ENCODE assay signal across 22 cellular contexts in genomic region chr9:87510251-87510683, GRCh38.
"Had no signal": no experiment of that assay in that cellular context is flagged by ENCODE, and none has a peak within 500 bp of the region (broad histone marks: within the 10 kb centered on the region; RNA-seq: fewer than 3 reads in every experiment).

No MANE protein-coding gene starts in this region.

- ATAC-seq: activated CD4-positive, alpha-beta T cell treated with anti-CD3 and anti-CD28 coated beads for 36 hours; left ventricle myocardium superior; naive thymus-derived CD4-positive, alpha-beta T cell had no signal

- H3K9me3 Mint-ChIP-seq: activated naive CD8-positive, alpha-beta T cell treated with anti-CD3 and anti-CD28 coated beads for 36 hours; neural crest cell had no signal

- H3K9me3 ChIP-seq: thoracic aorta, upper lobe of left lung had no signal

- H3K27me3 Mint-ChIP-seq: activated naive CD8-positive, alpha-beta T cell treated with anti-CD3 and anti-CD28 coated beads for 36 hours had no signal

- H3K4me1 Mint-ChIP-seq: activated naive CD8-positive, alpha-beta T cell treated with anti-CD3 and anti-CD28 coated beads for 36 hours had no signal

- H3K27ac Mint-ChIP-seq: activated CD4-positive, alpha-beta T cell treated with anti-CD3 and anti-CD28 coated beads for 36 hours; activated naive CD8-positive, alpha-beta T cell treated with anti-CD3 and anti-CD28 coated beads for 36 hours; naive thymus-derived CD4-positive, alpha-beta T cell had no signal

- FAIRE-seq: endometrium, frontal cortex, TTC549 had no signal

- H3K4me3 Mint-ChIP-seq: activated CD4-positive, alpha-beta T cell treated with anti-CD3 and anti-CD28 coated beads for 36 hours; activated naive CD8-positive, alpha-beta T cell treated with anti-CD3 and anti-CD28 coated beads for 36 hours; naive thymus-derived CD4-positive, alpha-beta T cell; neural crest cell had no signal

- H3K27me3 ChIP-seq: upper lobe of left lung had no signal

- H3K36me3 Mint-ChIP-seq: activated naive CD8-positive, alpha-beta T cell treated with anti-CD3 and anti-CD28 coated beads for 36 hours had no signal

- H3K4me3 ChIP-seq: coronary artery, thoracic aorta, upper lobe of left lung had no signal

- DNase-seq: activated CD4-positive, alpha-beta T cell treated with anti-CD3 and anti-CD28 coated beads for 36 hours; activated CD4-positive, alpha-beta T cell treated with anti-CD3 and anti-CD28 coated beads, Interleukin-2, amount 50 U/mL, for 48 hours; activated CD8-positive, alpha-beta memory T cell treated with anti-CD3 and anti-CD28 coated beads, Interleukin-2, amount 50 U/mL, for 48 hours; activated naive CD4-positive, alpha-beta T cell treated with Interleukin-2 at 50 U/mL for 16 hours; activated naive CD8-positive, alpha-beta T cell treated with anti-CD3 and anti-CD28 coated beads for 36 hours; activated T-cell treated with anti-CD3 and anti-CD28 coated beads, Interleukin-2, amount 50 U/mL, for 48 hours; cerebellar nuclear complex; glutamatergic neuron; left ventricle myocardium superior; naive thymus-derived CD4-positive, alpha-beta T cell; occipital lobe; stimulated activated CD4-positive, alpha-beta T cell treated with anti-CD3 and anti-CD28 coated beads, Interleukin-2, amount 100 ng/mL, for 48 hours; stimulated activated CD8-positive, alpha-beta memory T cell treated with anti-CD3 and anti-CD28 coated beads, Interleukin-4, amount 100 ng/mL, for 48 hours; stimulated activated naive CD4-positive, alpha-beta T cell; T-helper 1 cell; upper lobe of left lung had no signal

- H3K27ac ChIP-seq: coronary artery, thoracic aorta had no signal

- H3K36me3 ChIP-seq: thoracic aorta, upper lobe of left lung had no signal
